ENCODE assay signal across 21 cellular contexts in genomic region chr1:201633811-201634210, GRCh38.
A peak's percentile ranks its signal among the peaks of the same experiment; 100 is the strongest.
DNase-seq lines count a peak whose midpoint lies in the region; ATAC-seq and TF ChIP-seq lines count a peak whose summit lies in the region.
"Had no signal": no experiment of that assay in that cellular context is flagged by ENCODE, and none has a peak within 500 bp of the region (broad histone marks: within the 10 kb centered on the region; RNA-seq: fewer than 3 reads in every experiment).

No MANE protein-coding gene starts in this region.

- intact Hi-C loops in left ventricle myocardium inferior (cut with micrococcal nuclease) (loop anchor here (10.0 kb wide), 1 partner anchor 69 kb away; no protein-coding TSS in a partner anchor), Right ventricle myocardium superior (cut with DNase I) (loop anchor here (10.0 kb wide), 1 partner anchor 61 kb away; no protein-coding TSS in a partner anchor)

- H3K4me1 ChIP-seq in left ventricle myocardium inferior (peaks cover 96% of the 10 kb centered on the region), subcutaneous abdominal adipose tissue (ENCODE audit: control insufficient read depth in 5 of 5, insufficient read depth in 5 of 5, low read length in 5 of 5) (peaks cover 11 to 57% (median 27%) of the 10 kb centered on the region in 5 donors)

- TF ChIP-seq CTCF in left ventricle myocardium inferior (IDR thresholded peaks at IDR 0.05; ENCODE audit: borderline replicate concordance) = no peak

- H3K36me3 ChIP-seq in left ventricle myocardium inferior (no peaks in the 10 kb centered on the region), subcutaneous abdominal adipose tissue (ENCODE audit: control insufficient read depth in 5 of 5, insufficient read depth in 5 of 5, low read length in 5 of 5) (peaks cover 0 to 21% (median 6%) of the 10 kb centered on the region in 5 donors)
- H3K36me3 ChIP-seq: neutrophil had no signal

- H3K27me3 ChIP-seq in left ventricle myocardium inferior (ENCODE audit: low read depth) = no peaks in the 10 kb centered on the region
- H3K27me3 ChIP-seq in subcutaneous abdominal adipose tissue (ENCODE audit: control insufficient read depth in 5 of 5, insufficient read depth in 4 of 5, low read length in 5 of 5) = no peaks in the 10 kb centered on the region
- H3K27me3 ChIP-seq: neutrophil, sigmoid colon had no signal

- no peak overlapping the region for H3K9ac ChIP-seq in subcutaneous abdominal adipose tissue (ENCODE audit: low read length in 5 of 5)

- ATAC-seq in Right ventricle myocardium superior (ENCODE audit: poor library complexity) (no peak), GM18520 (IDR thresholded peaks at IDR 0.05; ENCODE audit: unreplicated experiment) (no peak), GM18502 (IDR thresholded peaks at IDR 0.05; ENCODE audit: poor library complexity, unreplicated experiment) (no peak), GM18517 (IDR thresholded peaks at IDR 0.05; ENCODE audit: unreplicated experiment) (no peak)

- no peaks in the 10 kb centered on the region for H3K9me3 ChIP-seq in left ventricle myocardium inferior (replicated peaks)
- H3K9me3 ChIP-seq in subcutaneous abdominal adipose tissue (ENCODE audit: control insufficient read depth in 5 of 5, low read length in 5 of 5) = no peaks in the 10 kb centered on the region
- H3K9me3 ChIP-seq: neutrophil, sigmoid colon had no signal

- H3K4me3 ChIP-seq in left ventricle myocardium inferior (no peak overlapping the region), subcutaneous abdominal adipose tissue (ENCODE audit: low read depth in 1 of 5, low read length in 5 of 5) (no peak overlapping the region)
- H3K4me3 ChIP-seq: sigmoid colon, SK-N-MC had no signal

- H3K27ac ChIP-seq in left ventricle myocardium inferior (replicated peaks) (peak overlapping the region; percentile 63), subcutaneous abdominal adipose tissue (ENCODE audit: low read depth, low read length) (peak overlapping the region; percentile 22)
- H3K27ac ChIP-seq: neutrophil, sigmoid colon, SK-N-MC had no signal

- DNase-seq in left ventricle myocardium inferior = no peak
- no peak for DNase-seq in Right ventricle myocardium superior
- peak; percentile 41 for DNase-seq in NCI-H2227 treated with DMSO at 0.1 percent for 48 hours (lab: John Stamatoyannopoulos, UW)
- peak; percentile 45 for DNase-seq in dermis blood vessel endothelial cell
- DNase-seq: ACHN; activated CD4-positive, CD25-positive, alpha-beta regulatory T cell treated with anti-CD3 and anti-CD28 coated beads, Interleukin-2, amount 50 U/mL, for 72 hours; activated effector memory CD4-positive, alpha-beta T cell treated with Interleukin-2 at 50 U/mL for 16 hours; amygdala; cerebellar nuclear complex; DND-41; endodermal cell; NCI-H2081 treated with DMSO at 0.1 percent for 48 hours; sigmoid colon; stimulated activated CD4-positive, alpha-beta T cell treated with anti-CD3 and anti-CD28 coated beads, Interleukin-2, amount 100 ng/mL, for 48 hours; T-helper 9 cell had no signal

Comparison
In these comparisons a context has a peak if more than half of its experiments do, and no peak if none do; other contexts are left out.
1. DNase-seq: peak in NCI-H2227 treated with DMSO at 0.1 percent for 48 hours (single experiment) and dermis blood vessel endothelial cell (single experiment); none in left ventricle myocardium inferior (single experiment) and Right ventricle myocardium superior (single experiment).